In the genomic region with DNA sequence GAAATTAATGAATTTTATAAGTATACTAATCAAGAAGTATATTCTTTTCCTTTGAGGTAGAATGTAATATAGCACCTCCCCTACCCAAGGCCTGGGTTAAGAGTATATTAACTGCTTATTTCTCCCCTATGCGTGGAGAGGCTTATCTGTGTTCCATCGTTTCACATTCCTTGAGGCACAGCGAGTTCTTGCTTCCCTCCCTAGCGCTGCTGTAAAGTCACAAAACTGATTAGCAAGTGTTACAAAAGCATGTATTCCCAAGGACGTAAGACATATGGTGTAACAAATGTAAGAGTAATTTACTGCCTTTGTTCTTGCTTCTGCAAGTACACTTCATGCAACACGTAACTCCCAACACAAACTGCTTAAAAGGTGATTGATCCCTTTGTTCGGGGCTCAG, we compare ENCODE assay signal across 7 cellular contexts. TPM values are rescaled to one million over a fixed set of nuclear protein-coding genes. Genes with fewer than 3 reads are reported as not detected.
DNase-seq lines count a peak whose midpoint lies in the region; ATAC-seq and TF ChIP-seq lines count a peak whose summit lies in the region.

No MANE protein-coding gene starts in this region.

- ATAC-seq in HCT116: no peak
- ATAC-seq in T-helper 17 cell: no peak
- no peak for ATAC-seq in gastrocnemius medialis
- ATAC-seq in omental fat pad (ENCODE audit: low FRiP score): no peak

- BruUV-seq in HCT116 (replicated peaks; lab: Mats Ljungman, UMichigan): no TSS peak

- H3K9me2 ChIP-seq in HCT116 (ENCODE audit: insufficient read depth): no peaks in the 10 kb centered on the region; the same call in 1 of the 2 replicates

- peak overlapping the region; percentile 96 for H3K27ac Mint-ChIP-seq in T-helper 17 cell

- H4K20me1 ChIP-seq in HCT116 (ENCODE audit: insufficient read depth): no peaks in the 10 kb centered on the region; the same call in 1 of the 2 replicates

- no peak for TF ChIP-seq POLR2A in HCT116 (IDR thresholded peaks at IDR 0.05; ENCODE audit: borderline replicate concordance, extremely low read depth, insufficient read depth, insufficient read length)
- TF ChIP-seq POLR2A in gastrocnemius medialis (IDR thresholded peaks at IDR 0.05): no peak

- peaks cover 8% of the 10 kb centered on the region for H3K36me3 Mint-ChIP-seq in T-helper 17 cell (ENCODE audit: low read depth)

- DNase-seq in HCT116 (ENCODE audit: low read depth, low spot score) (no peak), T-helper 17 cell (no peak), fibroblast of mammary gland (ENCODE audit: low read depth) (no peak), gastrocnemius medialis (no peak), hippocampal formation (lab: John Stamatoyannopoulos, UW) (no peak), omental fat pad (ENCODE audit: low spot score) (no peak), HuH-7 (ENCODE audit: low spot score) (no peak)

- no peaks in the 10 kb centered on the region for H3K27me3 Mint-ChIP-seq in T-helper 17 cell

- H3K27ac ChIP-seq in HCT116 (ENCODE audit: low read depth, low read length): peak overlapping the region; percentile 94; the same call in 1 of the 2 replicates
- peak overlapping the region in 2 of 4 donors; percentile 87 to 91 for H3K27ac ChIP-seq in gastrocnemius medialis

- RAD21 ChIA-PET in HCT116 (lab: Charles Lee; ENCODE audit: low non-redundant PET in 1 of 2, low total read pairs in 2 of 2, uncharacterized antibody in 2 of 2, unreplicated experiment in 2 of 2): no interaction called here

- no peak for TF ChIP-seq RAD21 in HCT116 (IDR thresholded peaks at IDR 0.05; ENCODE audit: low read depth)

- H3K79me2 ChIP-seq in HCT116 (ENCODE audit: insufficient read depth, low read length): peaks cover 38% of the 10 kb centered on the region

- H3K36me3 ChIP-seq in HCT116 (ENCODE audit: control insufficient read depth in 1 of 2, insufficient read depth in 2 of 2, low read length in 2 of 2) (peaks cover 2 to 5% of the 10 kb centered on the region in 2 experiments; a peak in 3 of 4 replicates), gastrocnemius medialis (no peaks in the 10 kb centered on the region)

- H3K4me3 ChIP-seq in HCT116 (replicated peaks in 1 of 2; ENCODE audit: low read depth in 1 of 2, low read length in 2 of 2): peak overlapping the region; percentile 84 to 97
- peak overlapping the region; percentile 94 for H3K4me3 ChIP-seq in fibroblast of mammary gland (ENCODE audit: control insufficient read depth, low read depth, low read length)
- peak overlapping the region; percentile 71 to 92 (median 90) for H3K4me3 ChIP-seq in gastrocnemius medialis

- H3K4me2 ChIP-seq in HCT116 (ENCODE audit: low read length): peak overlapping the region; percentile 94

- intact Hi-C loops in HCT116 (cut with micrococcal nuclease): no loop called here
- intact Hi-C loops in gastrocnemius medialis (cut with DNase I; ENCODE audit: low total_unique reads): loop anchor here (2.0 kb wide), 1 partner anchor 43 kb away; a partner anchor contains a TSS

- no peak overlapping the region for H2AFZ ChIP-seq in HCT116 (ENCODE audit: low read depth, low read length, poor library complexity, severe bottlenecking)

- peaks cover 5 to 24% of the 10 kb centered on the region in 2 experiments; a peak in 2 of 4 replicates for H3K4me1 ChIP-seq in HCT116 (ENCODE audit: control insufficient read depth in 1 of 2, insufficient read depth in 2 of 2, low read length in 2 of 2)
- peaks cover 5 to 8% of the 10 kb centered on the region in 2 donors for H3K4me1 ChIP-seq in gastrocnemius medialis

- H3K4me1 Mint-ChIP-seq in T-helper 17 cell: peaks cover 22% of the 10 kb centered on the region

- peak overlapping the region; percentile 91 for H3K9ac ChIP-seq in HCT116 (ENCODE audit: low read length)

- TF ChIP-seq CTCF in HCT116 (IDR thresholded peaks at IDR 0.05 in 2 of 3, conservative IDR thresholded peaks at IDR 0.05 in 1 of 3; ENCODE audit: borderline replicate concordance in 1 of 3, insufficient read depth in 1 of 3, low read depth in 2 of 3, low read length in 2 of 3): no peak
- TF ChIP-seq CTCF in fibroblast of mammary gland (conservative IDR thresholded peaks at IDR 0.05; ENCODE audit: control insufficient read depth, insufficient read depth, low read depth, low read length): no peak
- TF ChIP-seq CTCF in gastrocnemius medialis (IDR thresholded peaks at IDR 0.05 in 4 of 5, conservative IDR thresholded peaks at IDR 0.05 in 1 of 5): no peak
- no peak for TF ChIP-seq CTCF in omental fat pad (IDR thresholded peaks at IDR 0.05)

- peak overlapping the region; percentile 97 for H3K4me3 Mint-ChIP-seq in T-helper 17 cell

- no peaks in the 10 kb centered on the region for H3K9me3 ChIP-seq in HCT116 (ENCODE audit: control insufficient read depth in 1 of 2, insufficient read depth in 1 of 2, low read depth in 1 of 2, low read length in 2 of 2)
- no peaks in the 10 kb centered on the region for H3K9me3 ChIP-seq in T-helper 17 cell (ENCODE audit: control insufficient read depth, low read length, poor library complexity, severe bottlenecking)
- H3K9me3 ChIP-seq in gastrocnemius medialis: no peaks in the 10 kb centered on the region

- POLR2A ChIA-PET in HCT116 (lab: Charles Lee): no interaction called here

- no peaks in the 10 kb centered on the region for H3K27me3 ChIP-seq in HCT116 (ENCODE audit: insufficient read depth, low read length)
- H3K27me3 ChIP-seq in gastrocnemius medialis: no peaks in the 10 kb centered on the region

- CTCF ChIA-PET in HCT116 (lab: Charles Lee): interaction anchor here (1.3 kb wide), 1 partner anchor 312 kb away, joined by 3 read pairs; a partner anchor contains a TSS

- in situ Hi-C loops in gastrocnemius medialis (cut with MboI; ENCODE audit: low sequenced_read_pairs in 4 of 4): no loop called here

TF ChIP-seq in HCT116, 20 proteins besides CTCF, POLR2A, EP300 and RAD21:
- no peak for TF ChIP-seq SP1 (IDR thresholded peaks at IDR 0.05; ENCODE audit: low read depth)
- TF ChIP-seq EZH2phosphoT487 (IDR thresholded peaks at IDR 0.05; ENCODE audit: borderline replicate concordance): no peak
- TF ChIP-seq, protein P1, sequence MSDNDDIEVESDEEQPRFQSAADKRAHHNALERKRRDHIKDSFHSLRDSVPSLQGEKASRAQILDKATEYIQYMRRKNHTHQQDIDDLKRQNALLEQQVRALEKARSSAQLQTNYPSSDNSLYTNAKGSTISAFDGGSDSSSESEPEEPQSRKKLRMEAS (IDR thresholded peaks at IDR 0.05): no peak
- TF ChIP-seq CEBPB (IDR thresholded peaks at IDR 0.05; ENCODE audit: low read depth): no peak
- TF ChIP-seq, protein P2, sequence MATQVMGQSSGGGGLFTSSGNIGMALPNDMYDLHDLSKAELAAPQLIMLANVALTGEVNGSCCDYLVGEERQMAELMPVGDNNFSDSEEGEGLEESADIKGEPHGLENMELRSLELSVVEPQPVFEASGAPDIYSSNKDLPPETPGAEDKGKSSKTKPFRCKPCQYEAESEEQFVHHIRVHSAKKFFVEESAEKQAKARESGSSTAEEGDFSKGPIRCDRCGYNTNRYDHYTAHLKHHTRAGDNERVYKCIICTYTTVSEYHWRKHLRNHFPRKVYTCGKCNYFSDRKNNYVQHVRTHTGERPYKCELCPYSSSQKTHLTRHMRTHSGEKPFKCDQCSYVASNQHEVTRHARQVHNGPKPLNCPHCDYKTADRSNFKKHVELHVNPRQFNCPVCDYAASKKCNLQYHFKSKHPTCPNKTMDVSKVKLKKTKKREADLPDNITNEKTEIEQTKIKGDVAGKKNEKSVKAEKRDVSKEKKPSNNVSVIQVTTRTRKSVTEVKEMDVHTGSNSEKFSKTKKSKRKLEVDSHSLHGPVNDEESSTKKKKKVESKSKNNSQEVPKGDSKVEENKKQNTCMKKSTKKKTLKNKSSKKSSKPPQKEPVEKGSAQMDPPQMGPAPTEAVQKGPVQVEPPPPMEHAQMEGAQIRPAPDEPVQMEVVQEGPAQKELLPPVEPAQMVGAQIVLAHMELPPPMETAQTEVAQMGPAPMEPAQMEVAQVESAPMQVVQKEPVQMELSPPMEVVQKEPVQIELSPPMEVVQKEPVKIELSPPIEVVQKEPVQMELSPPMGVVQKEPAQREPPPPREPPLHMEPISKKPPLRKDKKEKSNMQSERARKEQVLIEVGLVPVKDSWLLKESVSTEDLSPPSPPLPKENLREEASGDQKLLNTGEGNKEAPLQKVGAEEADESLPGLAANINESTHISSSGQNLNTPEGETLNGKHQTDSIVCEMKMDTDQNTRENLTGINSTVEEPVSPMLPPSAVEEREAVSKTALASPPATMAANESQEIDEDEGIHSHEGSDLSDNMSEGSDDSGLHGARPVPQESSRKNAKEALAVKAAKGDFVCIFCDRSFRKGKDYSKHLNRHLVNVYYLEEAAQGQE (IDR thresholded peaks at IDR 0.05; ENCODE audit: low read depth): no peak
- TF ChIP-seq SRF (IDR thresholded peaks at IDR 0.05; ENCODE audit: low read depth): no peak
- TF ChIP-seq FOSL1 (IDR thresholded peaks at IDR 0.05; ENCODE audit: low read depth): no peak

RNA-seq across cellular contexts. Expression of a gene that starts 1.2 kb away (rescaled TPM):
- total RNA-seq in HCT116 (2021; ENCODE audit: unreplicated experiment) (85.7 TPM), T-helper 17 cell (10 to 100 TPM; 23.2 to 23.8 TPM), gastrocnemius medialis (10 to 100 TPM in 2 of 4 donors, 1 to 10 TPM in 2; 4.7 to 13.3 (median 9.7) TPM), omental fat pad (10 to 100 TPM; 22.2 to 79.6 (median 32.1) TPM)
- polyA plus RNA-seq in HCT116 (2012): 27.4 and 37.6 TPM in 2 replicates

RNA-seq across cellular contexts. Expression of a gene that starts 43.5 kb away (rescaled TPM):
- total RNA-seq in HCT116 (2021; ENCODE audit: unreplicated experiment): not detected
- not detected in 2 replicates for polyA plus RNA-seq in HCT116 (2012)
- total RNA-seq in T-helper 17 cell: under 1 TPM in 1 of 2 donors, not detected in 1; 0.22 TPM
- not detected for total RNA-seq in gastrocnemius medialis
- total RNA-seq in omental fat pad: under 1 TPM in 2 of 4 donors, not detected in 2; 0.12 to 0.28 TPM
